8 cellular contexts compared by ENCODE assay signal in the genomic region with DNA sequence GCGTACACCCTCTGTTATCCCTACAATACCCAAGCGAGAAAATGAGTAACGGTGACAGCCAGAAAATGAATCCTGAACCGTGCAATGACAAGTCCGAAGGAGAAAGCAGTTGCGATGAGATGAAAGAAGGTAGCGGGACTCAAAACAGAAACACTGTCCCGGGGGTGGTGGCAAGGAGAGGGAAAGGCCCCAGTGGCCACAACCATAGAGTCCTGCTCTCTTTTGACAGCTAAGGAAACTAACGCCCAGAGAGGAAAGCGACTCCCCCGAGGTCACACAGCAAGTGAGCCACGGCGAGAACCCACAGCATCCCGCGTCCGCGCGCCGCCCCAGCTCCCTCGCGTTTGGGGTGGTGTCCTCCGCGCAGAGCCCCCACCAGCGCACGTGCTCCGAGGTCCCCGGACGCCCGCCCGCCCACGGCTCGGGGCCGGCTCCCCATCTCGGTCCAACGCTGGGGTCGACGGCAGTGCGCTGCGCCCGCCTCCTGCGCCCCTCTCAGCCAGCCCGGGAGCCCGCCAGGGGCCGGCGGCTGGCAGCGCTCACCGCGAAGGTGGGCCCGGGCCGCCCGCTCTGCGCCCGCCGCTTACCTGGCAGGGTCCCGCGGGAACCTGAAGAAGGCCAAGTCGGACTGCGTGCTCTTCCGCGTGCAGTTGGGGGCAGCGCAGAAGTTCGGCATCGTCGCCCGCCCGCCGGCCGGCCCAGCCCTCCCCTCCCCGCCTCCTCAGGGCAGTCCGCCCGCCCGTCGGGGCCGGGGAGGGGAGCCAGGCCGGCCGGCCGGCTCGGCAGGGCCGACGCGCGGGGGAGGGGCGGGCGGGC. TPM values are rescaled to one million over a fixed set of nuclear protein-coding genes. Genes with fewer than 3 reads are reported as not detected.
A peak's percentile ranks its signal among the peaks of the same experiment; 100 is the strongest.
DNase-seq lines count a peak whose midpoint lies in the region; ATAC-seq and TF ChIP-seq lines count a peak whose summit lies in the region.

No MANE protein-coding gene starts in this region.

- peak overlapping the region; percentile 89 for H3K4me2 ChIP-seq in mammary epithelial cell (ENCODE audit: insufficient read depth, low read depth, low read length)

- POLR2A ChIA-PET in AG04449 (lab: Yijun Ruan, JAX): no interaction called here

- BruUV-seq in mammary epithelial cell (replicated peaks; lab: Mats Ljungman, UMichigan): no TSS peak

- in situ Hi-C loops in GM18951 (cut with MboI; ENCODE audit: low sequenced_read_pairs, unreplicated experiment) (no loop called here), mammary epithelial cell (cut with MboI; ENCODE audit: low sequenced_read_pairs in 2 of 2) (no loop called here)

- peak; percentile 17 for ATAC-seq in HG03469 (IDR thresholded peaks at IDR 0.05; ENCODE audit: unreplicated experiment)
- peak; percentile 79 for ATAC-seq in left lobe of liver

- dilution Hi-C loops in mammary epithelial cell (cut with HindIII; ENCODE audit: low sequenced_read_pairs): no loop called here

- 5% methylated on average over 15 of the region's 84 CpGs for WGBS in mammary epithelial cell (ENCODE audit: low coverage, missing lambda C conversion rate)

- no peaks in the 10 kb centered on the region for H3K9me3 ChIP-seq in mammary epithelial cell (replicated peaks; ENCODE audit: insufficient read depth, low read length)

- H3K79me2 ChIP-seq in mammary epithelial cell (ENCODE audit: insufficient read depth, low read length): peaks cover 61% of the 10 kb centered on the region

- no peak for TF ChIP-seq CTCF in AG04449 (IDR thresholded peaks at IDR 0.05; ENCODE audit: insufficient read depth, low read length, missing control alignments)
- TF ChIP-seq CTCF in mammary epithelial cell (conservative IDR thresholded peaks at IDR 0.05 in 1 of 2, IDR thresholded peaks at IDR 0.05 in 1 of 2; ENCODE audit: extremely low read depth in 1 of 2, insufficient read depth in 1 of 2, low read depth in 1 of 2, low read length in 2 of 2): no peak

- peaks cover 9% of the 10 kb centered on the region for H3K4me1 ChIP-seq in mammary epithelial cell (ENCODE audit: insufficient read depth, low read length)

- intact Hi-C loops in mammary epithelial cell (cut with micrococcal nuclease): no loop called here

- no peaks in the 10 kb centered on the region for H4K20me1 ChIP-seq in mammary epithelial cell (ENCODE audit: insufficient read depth, low read length)

- H3K9ac ChIP-seq in mammary epithelial cell (ENCODE audit: insufficient read depth, low read length): peak overlapping the region; percentile 69

- no peak for DNase-seq in AG04449 (ENCODE audit: low read depth, low spot score)
- peak; percentile 41 for DNase-seq in UCSD-AML1 (lab: John Stamatoyannopoulos, UW; ENCODE audit: unreplicated experiment)
- DNase-seq in mammary epithelial cell: peak; percentile 31
- DNase-seq in left lobe of liver (ENCODE audit: low spot score): peak; percentile 57
- DNase-seq in stimulated activated CD4-positive, alpha-beta T cell treated with anti-CD3 and anti-CD28 coated beads, Interleukin-4, amount 100 ng/mL, for 1 hour: peak; percentile 57
- DNase-seq in cerebellar nuclear complex (lab: John Stamatoyannopoulos, UW): no peak

- no peaks in the 10 kb centered on the region for H3K27me3 ChIP-seq in mammary epithelial cell (ENCODE audit: insufficient read depth, low read length)

- CTCF ChIA-PET in AG04449 (lab: Yijun Ruan, JAX) (interaction anchor here (1.5 kb wide), 1 partner anchor 9 kb away, joined by 4 read pairs; no protein-coding TSS in a partner anchor), mammary epithelial cell (lab: Charles Lee; ENCODE audit: low non-redundant PET) (no interaction called here)

- H3K4me3 ChIP-seq in AG04449 (ENCODE audit: low read depth, low read length) (peak overlapping the region; percentile 65), mammary epithelial cell (replicated peaks in 1 of 3; ENCODE audit: insufficient read depth in 1 of 3, low read depth in 2 of 3, low read length in 3 of 3) (peak overlapping the region; percentile 64 to 85 (median 66))

- H3K36me3 ChIP-seq in mammary epithelial cell (ENCODE audit: insufficient read depth, low read length): no peaks in the 10 kb centered on the region

- peak overlapping the region; percentile 63 for H3K27ac ChIP-seq in mammary epithelial cell (ENCODE audit: insufficient read depth, low read depth, low read length)

- TF ChIP-seq POLR2A in GM18951 (IDR thresholded peaks at IDR 0.05; ENCODE audit: extremely low read depth, insufficient read depth, insufficient read length): peak; percentile 38

- peak overlapping the region; percentile 88 for H2AFZ ChIP-seq in mammary epithelial cell (ENCODE audit: low read depth, low read length)

RNA-seq across cellular contexts. Expression of gene THAP12, which starts 0.6 kb away (rescaled TPM):
- 10 to 100 TPM; 36.0 to 37.7 TPM for total RNA-seq in mammary epithelial cell
- 21.0 TPM for polyA plus RNA-seq in mammary epithelial cell
- 19.9 TPM for polyA minus RNA-seq in mammary epithelial cell
- 11.0 TPM for total RNA-seq in left lobe of liver

RNA-seq across cellular contexts. Expression of gene GVQW3, which starts 0.8 kb away (rescaled TPM):
- total RNA-seq in mammary epithelial cell (1 to 10 TPM in 1 of 2 donors, under 1 TPM in 1; 0.75 to 1.3 TPM), left lobe of liver (0.60 TPM)
- 0.49 TPM for polyA plus RNA-seq in mammary epithelial cell
- not detected for polyA minus RNA-seq in mammary epithelial cell

Comparison
In these comparisons a context has a peak if more than half of its experiments do, and no peak if none do; other contexts are left out.
1. DNase-seq: peak in UCSD-AML1 (single experiment), mammary epithelial cell (single experiment), left lobe of liver (single experiment) and stimulated activated CD4-positive, alpha-beta T cell treated with anti-CD3 and anti-CD28 coated beads, Interleukin-4, amount 100 ng/mL, for 1 hour (single experiment); none in AG04449 (single experiment) and cerebellar nuclear complex (0 of 2).